ENCODE assay signal across 1 cellular context in genomic region chr11:20360650-20361049, GRCh38.
TF ChIP-seq lines count a peak whose summit lies in the region.

No MANE protein-coding gene starts in this region.

TF ChIP-seq in GM23338, 12 proteins besides CTCF, POLR2A, EP300 and RAD21 (continued from another document):
- TF ChIP-seq ZNF462 (CRISPR knock-in tag; IDR thresholded peaks at IDR 0.05) (no peak), CREB1 (CRISPR knock-in tag; IDR thresholded peaks at IDR 0.05; ENCODE audit: low read depth) (no peak), NANOG (IDR thresholded peaks at IDR 0.05; ENCODE audit: borderline replicate concordance) (no peak), EZH2 (IDR thresholded peaks at IDR 0.05; ENCODE audit: low read depth, unreplicated experiment) (no peak), ETS1 (IDR thresholded peaks at IDR 0.05) (no peak), STAT1 (IDR thresholded peaks at IDR 0.05; ENCODE audit: unreplicated experiment) (no peak), POLR2AphosphoS5 (IDR thresholded peaks at IDR 0.05; ENCODE audit: low read depth) (no peak), REST (IDR thresholded peaks at IDR 0.05; ENCODE audit: unreplicated experiment) (no peak), ZNF114 (CRISPR knock-in tag; IDR thresholded peaks at IDR 0.05) (no peak), JUNB (IDR thresholded peaks at IDR 0.05; ENCODE audit: unreplicated experiment) (no peak)
TF ChIP-seq in GM23338: peak in this region for 0.
